1 cellular context compared by ENCODE assay signal in genomic region chr3:126872701-126873100, GRCh38.
TF ChIP-seq lines count a peak whose summit lies in the region.

No MANE protein-coding gene starts in this region.

TF ChIP-seq in K562, 482 proteins besides CTCF, POLR2A, EP300 and RAD21 (continued from another document):
- TF ChIP-seq XRCC3 (IDR thresholded peaks at IDR 0.05) (no peak), HNRNPL (IDR thresholded peaks at IDR 0.05; ENCODE audit: low read depth, low read length) (no peak), CC2D1A (IDR thresholded peaks at IDR 0.05) (no peak), TEAD4 (IDR thresholded peaks at IDR 0.05; ENCODE audit: low read length) (no peak), TEAD4 (CRISPR knock-in tag; IDR thresholded peaks at IDR 0.05; ENCODE audit: borderline replicate concordance) (no peak), MEIS2 (IDR thresholded peaks at IDR 0.05; ENCODE audit: partially characterized antibody) (peak; percentile 60), FOXA1 (IDR thresholded peaks at IDR 0.05; ENCODE audit: borderline replicate concordance) (no peak)
- TF ChIP-seq, protein P1, sequence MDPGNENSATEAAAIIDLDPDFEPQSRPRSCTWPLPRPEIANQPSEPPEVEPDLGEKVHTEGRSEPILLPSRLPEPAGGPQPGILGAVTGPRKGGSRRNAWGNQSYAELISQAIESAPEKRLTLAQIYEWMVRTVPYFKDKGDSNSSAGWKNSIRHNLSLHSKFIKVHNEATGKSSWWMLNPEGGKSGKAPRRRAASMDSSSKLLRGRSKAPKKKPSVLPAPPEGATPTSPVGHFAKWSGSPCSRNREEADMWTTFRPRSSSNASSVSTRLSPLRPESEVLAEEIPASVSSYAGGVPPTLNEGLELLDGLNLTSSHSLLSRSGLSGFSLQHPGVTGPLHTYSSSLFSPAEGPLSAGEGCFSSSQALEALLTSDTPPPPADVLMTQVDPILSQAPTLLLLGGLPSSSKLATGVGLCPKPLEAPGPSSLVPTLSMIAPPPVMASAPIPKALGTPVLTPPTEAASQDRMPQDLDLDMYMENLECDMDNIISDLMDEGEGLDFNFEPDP (CRISPR knock-in tag; IDR thresholded peaks at IDR 0.05) = no peak
